1 cellular context compared by ENCODE assay signal in genomic region chr1:185257947-185258203, GRCh38.
TF ChIP-seq lines count a peak whose summit lies in the region.

No MANE protein-coding gene starts in this region.

TF ChIP-seq in IMR-90, 13 proteins besides CTCF, POLR2A, EP300 and RAD21:
- TF ChIP-seq MAZ (IDR thresholded peaks at IDR 0.05; ENCODE audit: borderline replicate concordance, low read depth, low read length), result no peak
- TF ChIP-seq BHLHE40 (IDR thresholded peaks at IDR 0.05; ENCODE audit: low read depth, low read length), result no peak
- no peak for TF ChIP-seq NFE2L2 (IDR thresholded peaks at IDR 0.05; ENCODE audit: low read depth, low read length)
- no peak for TF ChIP-seq RFX5 (IDR thresholded peaks at IDR 0.05; ENCODE audit: low read depth, low read length)
- no peak for TF ChIP-seq MXI1 (IDR thresholded peaks at IDR 0.05; ENCODE audit: borderline replicate concordance, low read depth, low read length)
- no peak for TF ChIP-seq CEBPB (IDR thresholded peaks at IDR 0.05; ENCODE audit: low read depth, low read length)
- no peak for TF ChIP-seq MAFK (IDR thresholded peaks at IDR 0.05; ENCODE audit: low read depth, low read length)
- no peak for TF ChIP-seq CHD1 (IDR thresholded peaks at IDR 0.05; ENCODE audit: low read depth, low read length)
- TF ChIP-seq SMC3 (IDR thresholded peaks at IDR 0.05; ENCODE audit: low read depth, low read length), result no peak
- TF ChIP-seq FOS (IDR thresholded peaks at IDR 0.05; ENCODE audit: low read depth, low read length), result no peak
